14 cellular contexts compared by ENCODE assay signal in genomic region chr1:225699336-225699735, GRCh38. TPM values are rescaled to one million over a fixed set of nuclear protein-coding genes. Genes with fewer than 3 reads are reported as not detected.
DNase-seq lines count a peak whose midpoint lies in the region; ATAC-seq and TF ChIP-seq lines count a peak whose summit lies in the region.
"Had no signal": no experiment of that assay in that cellular context is flagged by ENCODE, and none has a peak within 500 bp of the region (broad histone marks: within the 10 kb centered on the region; RNA-seq: fewer than 3 reads in every experiment).

No MANE protein-coding gene starts in this region.

- DNase-seq in left ventricle myocardium inferior (no peak), right cardiac atrium (no peak), dermis blood vessel endothelial cell (peak; percentile 63), GM10266 (ENCODE audit: extremely low spot score) (no peak)
- DNase-seq: cerebellar nuclear complex; naive thymus-derived CD4-positive, alpha-beta T cell; NCI-H2081; NK-92 treated with Interleukin-12 subunit alpha and Interleukin-12 subunit beta, amount 100 ng/mL, for 24 hours; substantia nigra had no signal

- peak overlapping the region in 1 of 3 experiments; percentile 28 for H3K4me3 Mint-ChIP-seq in nephron
- H3K4me3 Mint-ChIP-seq: naive thymus-derived CD4-positive, alpha-beta T cell had no signal

- intact Hi-C loops in left ventricle myocardium inferior (cut with micrococcal nuclease) (loop anchor here (10.0 kb wide), 1 partner anchor 65 kb away; no protein-coding TSS in a partner anchor), right cardiac atrium (cut with DNase I) (loop anchor here in 2 of 4 donors (5.0 to 10.0 kb wide), 2 partner anchors 38 to 55 kb away; no protein-coding TSS in a partner anchor)

- H3K36me3 Mint-ChIP-seq in nephron (ENCODE audit: low read depth): no peaks in the 10 kb centered on the region

- H3K4me1 ChIP-seq in left ventricle myocardium inferior: peaks cover 44% of the 10 kb centered on the region
- H3K4me1 ChIP-seq in right cardiac atrium (ENCODE audit: control insufficient read depth, insufficient read depth, low read length): peaks cover 16% of the 10 kb centered on the region

- H3K27ac Mint-ChIP-seq in nephron: peak overlapping the region; percentile 62 to 72 (median 70)

- H3K27me3 Mint-ChIP-seq in nephron (ENCODE audit: low read depth): peaks cover 4% of the 10 kb centered on the region

- no peaks in the 10 kb centered on the region for H3K36me3 ChIP-seq in left ventricle myocardium inferior

- H3K4me3 ChIP-seq in left ventricle myocardium inferior (no peak overlapping the region), right cardiac atrium (ENCODE audit: low read length) (no peak overlapping the region)
- H3K4me3 ChIP-seq: SK-N-MC had no signal

- TF ChIP-seq CTCF in left ventricle myocardium inferior (IDR thresholded peaks at IDR 0.05; ENCODE audit: borderline replicate concordance) (no peak), nephron (IDR thresholded peaks at IDR 0.05; ENCODE audit: unreplicated experiment in 3 of 3) (no peak), GM10266 (IDR thresholded peaks at IDR 0.05; ENCODE audit: control insufficient read depth, insufficient read depth, low read depth, missing control alignments) (no peak)

- no peak for ATAC-seq in right cardiac atrium
- no peak for ATAC-seq in HG02852 (IDR thresholded peaks at IDR 0.05; ENCODE audit: unreplicated experiment)
- ATAC-seq in HG03280 (IDR thresholded peaks at IDR 0.05; ENCODE audit: unreplicated experiment): no peak
- ATAC-seq in HG03196 (IDR thresholded peaks at IDR 0.05; ENCODE audit: unreplicated experiment): no peak
- ATAC-seq: naive thymus-derived CD4-positive, alpha-beta T cell had no signal

- WGBS in right cardiac atrium: 43% methylated on average over 2 of the region's 2 CpGs

- H3K27me3 ChIP-seq in left ventricle myocardium inferior (ENCODE audit: low read depth) (no peaks in the 10 kb centered on the region), right cardiac atrium (ENCODE audit: control insufficient read depth, insufficient read depth) (no peaks in the 10 kb centered on the region)

- peak overlapping the region; percentile 10 for H3K27ac ChIP-seq in left ventricle myocardium inferior (replicated peaks)
- H3K27ac ChIP-seq in right cardiac atrium (ENCODE audit: low read length): no peak overlapping the region
- H3K27ac ChIP-seq: SK-N-MC had no signal

- H3K4me1 Mint-ChIP-seq in nephron: peaks cover 58% of the 10 kb centered on the region
- H3K4me1 Mint-ChIP-seq: naive thymus-derived CD4-positive, alpha-beta T cell had no signal

- H3K9me3 ChIP-seq in left ventricle myocardium inferior (replicated peaks) (no peaks in the 10 kb centered on the region), right cardiac atrium (ENCODE audit: control insufficient read depth, low read length) (no peaks in the 10 kb centered on the region)

- H3K9me3 Mint-ChIP-seq in nephron: peaks cover 5% of the 10 kb centered on the region

RNA-seq across cellular contexts. Expression of gene ENAH, which starts 46.4 kb away (rescaled TPM):
- 78.6 TPM for total RNA-seq in left ventricle myocardium inferior
- 100 to 1,000 TPM in 3 of 4 donors, 10 to 100 TPM in 1; 99.0 to 132 (median 115) TPM for total RNA-seq in right cardiac atrium
- polyA plus RNA-seq in right cardiac atrium: 29.8 TPM
- 47.0 and 63.1 TPM in 2 replicates for total RNA-seq in dermis blood vessel endothelial cell
- polyA plus RNA-seq: naive thymus-derived CD4-positive, alpha-beta T cell had no signal
